1 cellular context compared by ENCODE assay signal in genomic region chr2:108858894-108859293, GRCh38.
TF ChIP-seq lines count a peak whose summit lies in the region.

No MANE protein-coding gene starts in this region.

TF ChIP-seq in GM23338, 12 proteins besides CTCF, POLR2A, EP300 and RAD21 (continued from another document):
- TF ChIP-seq, protein P1, sequence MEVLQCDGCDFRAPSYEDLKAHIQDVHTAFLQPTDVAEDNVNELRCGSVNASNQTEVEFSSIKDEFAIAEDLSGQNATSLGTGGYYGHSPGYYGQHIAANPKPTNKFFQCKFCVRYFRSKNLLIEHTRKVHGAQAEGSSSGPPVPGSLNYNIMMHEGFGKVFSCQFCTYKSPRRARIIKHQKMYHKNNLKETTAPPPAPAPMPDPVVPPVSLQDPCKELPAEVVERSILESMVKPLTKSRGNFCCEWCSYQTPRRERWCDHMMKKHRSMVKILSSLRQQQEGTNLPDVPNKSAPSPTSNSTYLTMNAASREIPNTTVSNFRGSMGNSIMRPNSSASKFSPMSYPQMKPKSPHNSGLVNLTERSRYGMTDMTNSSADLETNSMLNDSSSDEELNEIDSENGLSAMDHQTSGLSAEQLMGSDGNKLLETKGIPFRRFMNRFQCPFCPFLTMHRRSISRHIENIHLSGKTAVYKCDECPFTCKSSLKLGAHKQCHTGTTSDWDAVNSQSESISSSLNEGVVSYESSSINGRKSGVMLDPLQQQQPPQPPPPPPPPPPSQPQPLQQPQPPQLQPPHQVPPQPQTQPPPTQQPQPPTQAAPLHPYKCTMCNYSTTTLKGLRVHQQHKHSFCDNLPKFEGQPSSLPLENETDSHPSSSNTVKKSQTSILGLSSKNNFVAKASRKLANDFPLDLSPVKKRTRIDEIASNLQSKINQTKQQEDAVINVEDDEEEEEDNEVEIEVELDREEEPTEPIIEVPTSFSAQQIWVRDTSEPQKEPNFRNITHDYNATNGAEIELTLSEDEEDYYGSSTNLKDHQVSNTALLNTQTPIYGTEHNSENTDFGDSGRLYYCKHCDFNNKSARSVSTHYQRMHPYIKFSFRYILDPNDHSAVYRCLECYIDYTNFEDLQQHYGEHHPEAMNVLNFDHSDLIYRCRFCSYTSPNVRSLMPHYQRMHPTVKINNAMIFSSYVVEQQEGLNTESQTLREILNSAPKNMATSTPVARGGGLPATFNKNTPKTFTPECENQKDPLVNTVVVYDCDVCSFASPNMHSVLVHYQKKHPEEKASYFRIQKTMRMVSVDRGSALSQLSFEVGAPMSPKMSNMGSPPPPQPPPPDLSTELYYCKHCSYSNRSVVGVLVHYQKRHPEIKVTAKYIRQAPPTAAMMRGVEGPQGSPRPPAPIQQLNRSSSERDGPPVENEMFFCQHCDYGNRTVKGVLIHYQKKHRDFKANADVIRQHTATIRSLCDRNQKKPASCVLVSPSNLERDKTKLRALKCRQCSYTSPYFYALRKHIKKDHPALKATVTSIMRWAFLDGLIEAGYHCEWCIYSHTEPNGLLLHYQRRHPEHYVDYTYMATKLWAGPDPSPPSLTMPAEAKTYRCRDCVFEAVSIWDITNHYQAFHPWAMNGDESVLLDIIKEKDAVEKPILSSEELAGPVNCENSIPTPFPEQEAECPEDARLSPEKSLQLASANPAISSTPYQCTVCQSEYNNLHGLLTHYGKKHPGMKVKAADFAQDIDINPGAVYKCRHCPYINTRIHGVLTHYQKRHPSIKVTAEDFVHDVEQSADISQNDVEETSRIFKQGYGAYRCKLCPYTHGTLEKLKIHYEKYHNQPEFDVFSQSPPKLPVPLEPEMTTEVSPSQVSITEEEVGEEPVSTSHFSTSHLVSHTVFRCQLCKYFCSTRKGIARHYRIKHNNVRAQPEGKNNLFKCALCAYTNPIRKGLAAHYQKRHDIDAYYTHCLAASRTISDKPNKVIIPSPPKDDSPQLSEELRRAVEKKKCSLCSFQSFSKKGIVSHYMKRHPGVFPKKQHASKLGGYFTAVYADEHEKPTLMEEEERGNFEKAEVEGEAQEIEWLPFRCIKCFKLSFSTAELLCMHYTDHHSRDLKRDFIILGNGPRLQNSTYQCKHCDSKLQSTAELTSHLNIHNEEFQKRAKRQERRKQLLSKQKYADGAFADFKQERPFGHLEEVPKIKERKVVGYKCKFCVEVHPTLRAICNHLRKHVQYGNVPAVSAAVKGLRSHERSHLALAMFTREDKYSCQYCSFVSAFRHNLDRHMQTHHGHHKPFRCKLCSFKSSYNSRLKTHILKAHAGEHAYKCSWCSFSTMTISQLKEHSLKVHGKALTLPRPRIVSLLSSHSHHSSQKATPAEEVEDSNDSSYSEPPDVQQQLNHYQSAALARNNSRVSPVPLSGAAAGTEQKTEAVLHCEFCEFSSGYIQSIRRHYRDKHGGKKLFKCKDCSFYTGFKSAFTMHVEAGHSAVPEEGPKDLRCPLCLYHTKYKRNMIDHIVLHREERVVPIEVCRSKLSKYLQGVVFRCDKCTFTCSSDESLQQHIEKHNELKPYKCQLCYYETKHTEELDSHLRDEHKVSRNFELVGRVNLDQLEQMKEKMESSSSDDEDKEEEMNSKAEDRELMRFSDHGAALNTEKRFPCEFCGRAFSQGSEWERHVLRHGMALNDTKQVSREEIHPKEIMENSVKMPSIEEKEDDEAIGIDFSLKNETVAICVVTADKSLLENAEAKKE (CRISPR knock-in tag; IDR thresholded peaks at IDR 0.05), result no peak
- TF ChIP-seq NANOG (IDR thresholded peaks at IDR 0.05; ENCODE audit: borderline replicate concordance), result no peak
- TF ChIP-seq ZNF114 (CRISPR knock-in tag; IDR thresholded peaks at IDR 0.05), result no peak
